13 cellular contexts compared by ENCODE assay signal in genomic region chr12:80216890-80217559, GRCh38.
DNase-seq lines count a peak whose midpoint lies in the region; ATAC-seq, FAIRE-seq and TF ChIP-seq lines count a peak whose summit lies in the region.
"Had no signal": no experiment of that assay in that cellular context is flagged by ENCODE, and none has a peak within 500 bp of the region (broad histone marks: within the 10 kb centered on the region; RNA-seq: fewer than 3 reads in every experiment).

No MANE protein-coding gene starts in this region.

- H4K20me1 ChIP-seq in IMR-90 (ENCODE audit: insufficient read depth, low read length), result no peaks in the 10 kb centered on the region
- H4K20me1 ChIP-seq in astrocyte (ENCODE audit: insufficient read depth, low read length), result no peaks in the 10 kb centered on the region

- H3K9me3 ChIP-seq in IMR-90 (ENCODE audit: control insufficient read depth, insufficient read depth, low read length), result no peaks in the 10 kb centered on the region
- H3K9me3 ChIP-seq in astrocyte (ENCODE audit: insufficient read depth, low read depth, low read length), result no peaks in the 10 kb centered on the region
- no peaks in the 10 kb centered on the region for H3K9me3 ChIP-seq in CD8-positive, alpha-beta T cell (ENCODE audit: low read length)
- H3K9me3 ChIP-seq: thyroid gland had no signal

- in situ Hi-C loops in IMR-90 (cut with MboI; ENCODE audit: low sequenced_read_pairs), result loop anchor here (25.0 kb wide), 1 partner anchor 545 kb away; no protein-coding TSS in a partner anchor

- POLR2A ChIA-PET in IMR-90 (lab: Charles Lee; ENCODE audit: unreplicated experiment), result no interaction called here
- POLR2A ChIA-PET in CD8-positive, alpha-beta T cell (lab: Charles Lee), result no interaction called here

- no peak overlapping the region for H3K18ac ChIP-seq in IMR-90 (ENCODE audit: low read depth, low read length)

- peak overlapping the region; percentile 80 for H3K27ac Mint-ChIP-seq in astrocyte (ENCODE audit: unreplicated experiment)
- H3K27ac Mint-ChIP-seq in CD8-positive, alpha-beta T cell, result no peak overlapping the region
- no peak overlapping the region for H3K27ac Mint-ChIP-seq in activated T-helper 1 cell treated with anti-CD3 and anti-CD28 coated beads, Interleukin-12 subunit alpha, Interleukin-12 subunit beta, Interleukin-2, Interleukin-4 antibody, amounts not matched to agents 30 ng/mL and 10 ng/mL and 1 ng/mL, durations not matched to agents 14 hours and 24 hours and 36 hours
- H3K27ac Mint-ChIP-seq: activated naive CD4-positive, alpha-beta T cell treated with anti-CD3 and anti-CD28 coated beads, Interleukin-2, amount 50 U/mL, for 72 hours; natural killer cell had no signal

- no TSS peak for BruUV-seq in IMR-90 (replicated peaks; lab: Mats Ljungman, UMichigan)

- H4K8ac ChIP-seq in IMR-90 (ENCODE audit: low read depth in 2 of 2, low read length in 2 of 2), result no peak overlapping the region

- no peaks in the 10 kb centered on the region for H3K27me3 ChIP-seq in IMR-90 (ENCODE audit: control insufficient read depth, insufficient read depth, low read length)
- H3K27me3 ChIP-seq in astrocyte (ENCODE audit: insufficient read depth, low read length), result no peaks in the 10 kb centered on the region
- no peaks in the 10 kb centered on the region for H3K27me3 ChIP-seq in CD8-positive, alpha-beta T cell (ENCODE audit: insufficient read depth, low read length)
- H3K27me3 ChIP-seq: thyroid gland had no signal

- H3K36me3 Mint-ChIP-seq in astrocyte (ENCODE audit: low read depth, unreplicated experiment), result no peaks in the 10 kb centered on the region
- H3K36me3 Mint-ChIP-seq in CD8-positive, alpha-beta T cell, result no peaks in the 10 kb centered on the region
- H3K36me3 Mint-ChIP-seq in activated T-helper 1 cell treated with anti-CD3 and anti-CD28 coated beads, Interleukin-12 subunit alpha, Interleukin-12 subunit beta, Interleukin-2, Interleukin-4 antibody, amounts not matched to agents 30 ng/mL and 10 ng/mL and 1 ng/mL, durations not matched to agents 14 hours and 24 hours and 36 hours (ENCODE audit: low read depth), result no peaks in the 10 kb centered on the region
- H3K36me3 Mint-ChIP-seq: activated naive CD4-positive, alpha-beta T cell treated with anti-CD3 and anti-CD28 coated beads, Interleukin-2, amount 50 U/mL, for 72 hours; natural killer cell had no signal

- DNase-seq in DMS53 treated with DMSO at 0.1 percent for 48 hours (lab: John Stamatoyannopoulos, UW; ENCODE audit: unreplicated experiment), result peak; percentile 85
- DNase-seq in IMR-90, result no peak
- peak; percentile 21 for DNase-seq in astrocyte (ENCODE audit: low read depth)
- DNase-seq in MV-4-11 (lab: John Stamatoyannopoulos, UW), result no peak
- no peak for DNase-seq in CD8-positive, alpha-beta T cell
- DNase-seq in mesenteric fat pad (ENCODE audit: low spot score), result no peak
- no peak for DNase-seq in activated T-helper 1 cell treated with anti-CD3 and anti-CD28 coated beads, Interleukin-12 subunit alpha, Interleukin-12 subunit beta, Interleukin-2, Interleukin-4 antibody, amounts not matched to agents 30 ng/mL and 10 ng/mL and 1 ng/mL, durations not matched to agents 14 hours and 24 hours and 36 hours (ENCODE audit: low spot score)
- DNase-seq: effector memory CD4-positive, alpha-beta T cell; natural killer cell; stimulated activated CD4-positive, alpha-beta T cell treated with anti-CD3 and anti-CD28 coated beads, Interleukin-4, amount 100 ng/mL, for 1 hour; thyroid gland had no signal

- H3K4me1 ChIP-seq in IMR-90 (ENCODE audit: control insufficient read depth, insufficient read depth, low read length), result no peaks in the 10 kb centered on the region
- H3K4me1 ChIP-seq in astrocyte (ENCODE audit: insufficient read depth, low read length), result peaks cover 2% of the 10 kb centered on the region
- H3K4me1 ChIP-seq in CD8-positive, alpha-beta T cell (ENCODE audit: insufficient read depth, low read length), result no peaks in the 10 kb centered on the region
- H3K4me1 ChIP-seq: thyroid gland had no signal

- H3K4me3 ChIP-seq in IMR-90 (ENCODE audit: insufficient read depth, low read depth, low read length) (no peak overlapping the region), astrocyte (ENCODE audit: insufficient read depth, low read depth, low read length) (no peak overlapping the region)
- H3K4me3 ChIP-seq in CD8-positive, alpha-beta T cell (ENCODE audit: low read depth, low read length), result no peak overlapping the region
- H3K4me3 ChIP-seq: thyroid gland had no signal

- H3K9me3 Mint-ChIP-seq in astrocyte (ENCODE audit: unreplicated experiment), result no peaks in the 10 kb centered on the region
- no peaks in the 10 kb centered on the region for H3K9me3 Mint-ChIP-seq in CD8-positive, alpha-beta T cell
- H3K9me3 Mint-ChIP-seq in activated T-helper 1 cell treated with anti-CD3 and anti-CD28 coated beads, Interleukin-12 subunit alpha, Interleukin-12 subunit beta, Interleukin-2, Interleukin-4 antibody, amounts not matched to agents 30 ng/mL and 10 ng/mL and 1 ng/mL, durations not matched to agents 14 hours and 24 hours and 36 hours, result no peaks in the 10 kb centered on the region
- H3K9me3 Mint-ChIP-seq: activated naive CD4-positive, alpha-beta T cell treated with anti-CD3 and anti-CD28 coated beads, Interleukin-2, amount 50 U/mL, for 72 hours; natural killer cell had no signal

- H3K4ac ChIP-seq in IMR-90 (ENCODE audit: low read depth, low read length), result no peak overlapping the region

- no peak overlapping the region for H2BK5ac ChIP-seq in IMR-90 (ENCODE audit: low read depth, low read length, poor library complexity, severe bottlenecking)

- H3K36me3 ChIP-seq in IMR-90 (ENCODE audit: control insufficient read depth, insufficient read depth, low read length) (no peaks in the 10 kb centered on the region), astrocyte (ENCODE audit: insufficient read depth, low read length) (no peaks in the 10 kb centered on the region)
- H3K36me3 ChIP-seq in CD8-positive, alpha-beta T cell (ENCODE audit: insufficient read depth, low read length), result no peaks in the 10 kb centered on the region
- H3K36me3 ChIP-seq: thyroid gland had no signal

- H4K5ac ChIP-seq in IMR-90 (ENCODE audit: low read depth, low read length), result no peak overlapping the region

- FAIRE-seq in astrocyte (lab: Jason Lieb, UNC), result no peak

- dilution Hi-C loops in IMR-90 (cut with HindIII; ENCODE audit: low sequenced_read_pairs, unreplicated experiment), result no loop called here

- H2AK9ac ChIP-seq in IMR-90 (replicated peaks; ENCODE audit: low read depth, low read length, poor library complexity), result no peak overlapping the region

- no peak overlapping the region for H4K91ac ChIP-seq in IMR-90 (ENCODE audit: insufficient read depth, low read depth, low read length)

- H2AK5ac ChIP-seq in IMR-90 (ENCODE audit: low read depth, low read length), result no peak overlapping the region

- no peaks in the 10 kb centered on the region for H3K9me1 ChIP-seq in IMR-90 (ENCODE audit: insufficient read depth, low read length)

- no peak overlapping the region for H2AFZ ChIP-seq in IMR-90 (replicated peaks; ENCODE audit: low read length, poor library complexity)
- no peak overlapping the region for H2AFZ ChIP-seq in astrocyte (ENCODE audit: low read depth, low read length)

- H3K79me2 ChIP-seq in astrocyte (ENCODE audit: insufficient read depth, low read length), result no peaks in the 10 kb centered on the region

- ATAC-seq in GM21360 (IDR thresholded peaks at IDR 0.05; ENCODE audit: unreplicated experiment), result peak; percentile 87
- ATAC-seq in IMR-90 (ENCODE audit: low read depth), result no peak
- ATAC-seq in CD8-positive, alpha-beta T cell, result no peak
- ATAC-seq: activated naive CD4-positive, alpha-beta T cell treated with anti-CD3 and anti-CD28 coated beads, Interleukin-2, amount 50 U/mL, for 72 hours; natural killer cell had no signal

- no peak for TF ChIP-seq RAD21 in IMR-90 (IDR thresholded peaks at IDR 0.05; ENCODE audit: low read length)

- H3K14ac ChIP-seq in IMR-90 (replicated peaks; ENCODE audit: low read depth, low read length), result no peak overlapping the region

- H3K4me2 ChIP-seq in IMR-90 (ENCODE audit: low read depth, low read length) (no peak overlapping the region), astrocyte (ENCODE audit: low read length) (no peak overlapping the region)

- TF ChIP-seq POLR2A in IMR-90 (IDR thresholded peaks at IDR 0.05; ENCODE audit: low read depth, low read length), result no peak

- intact Hi-C loops in IMR-90 (cut with micrococcal nuclease), result no loop called here
- intact Hi-C loops in CD8-positive, alpha-beta T cell (cut with DNase I, micrococcal nuclease), result no loop called here
- intact Hi-C loops in activated T-helper 1 cell treated with anti-CD3 and anti-CD28 coated beads, Interleukin-12 subunit alpha, Interleukin-12 subunit beta, Interleukin-2, Interleukin-4 antibody, amounts not matched to agents 30 ng/mL and 10 ng/mL and 1 ng/mL, durations not matched to agents 14 hours and 24 hours and 36 hours (cut with micrococcal nuclease), result no loop called here

- no peak overlapping the region for H3K23ac ChIP-seq in IMR-90 (ENCODE audit: low read depth, low read length)

- H3K9ac ChIP-seq in IMR-90 (ENCODE audit: low read depth, low read length) (no peak overlapping the region), astrocyte (ENCODE audit: low read length) (no peak overlapping the region)

- H3K27ac ChIP-seq in IMR-90 (ENCODE audit: insufficient read depth, low read length) (no peak overlapping the region), astrocyte (ENCODE audit: low read depth, low read length) (no peak overlapping the region)
- no peak overlapping the region for H3K27ac ChIP-seq in CD8-positive, alpha-beta T cell (ENCODE audit: low read depth, low read length)
- H3K27ac ChIP-seq: thyroid gland had no signal

- CTCF ChIA-PET in IMR-90 (lab: Yijun Ruan, JAX), result no interaction called here
- CTCF ChIA-PET in CD8-positive, alpha-beta T cell (lab: Charles Lee), result no interaction called here

- no peak overlapping the region for H3K4me3 Mint-ChIP-seq in astrocyte (ENCODE audit: unreplicated experiment)
- no peak overlapping the region for H3K4me3 Mint-ChIP-seq in CD8-positive, alpha-beta T cell
- no peak overlapping the region for H3K4me3 Mint-ChIP-seq in activated T-helper 1 cell treated with anti-CD3 and anti-CD28 coated beads, Interleukin-12 subunit alpha, Interleukin-12 subunit beta, Interleukin-2, Interleukin-4 antibody, amounts not matched to agents 30 ng/mL and 10 ng/mL and 1 ng/mL, durations not matched to agents 14 hours and 24 hours and 36 hours
- H3K4me3 Mint-ChIP-seq: natural killer cell had no signal

- H2BK20ac ChIP-seq in IMR-90 (ENCODE audit: low read depth, low read length), result no peak overlapping the region

- peaks cover 40% of the 10 kb centered on the region for H3K4me1 Mint-ChIP-seq in astrocyte (ENCODE audit: low read depth, unreplicated experiment)
- no peaks in the 10 kb centered on the region for H3K4me1 Mint-ChIP-seq in CD8-positive, alpha-beta T cell (ENCODE audit: low read depth)
- H3K4me1 Mint-ChIP-seq in activated T-helper 1 cell treated with anti-CD3 and anti-CD28 coated beads, Interleukin-12 subunit alpha, Interleukin-12 subunit beta, Interleukin-2, Interleukin-4 antibody, amounts not matched to agents 30 ng/mL and 10 ng/mL and 1 ng/mL, durations not matched to agents 14 hours and 24 hours and 36 hours (ENCODE audit: low read depth), result no peaks in the 10 kb centered on the region
- H3K4me1 Mint-ChIP-seq: natural killer cell had no signal

- H3K79me1 ChIP-seq in IMR-90 (ENCODE audit: low read depth in 1 of 2, low read length in 2 of 2), result no peaks in the 10 kb centered on the region

- H3K27me3 Mint-ChIP-seq in astrocyte (ENCODE audit: low read depth, unreplicated experiment), result no peaks in the 10 kb centered on the region
- peaks cover 4% of the 10 kb centered on the region for H3K27me3 Mint-ChIP-seq in CD8-positive, alpha-beta T cell (ENCODE audit: low read depth)
- no peaks in the 10 kb centered on the region for H3K27me3 Mint-ChIP-seq in activated T-helper 1 cell treated with anti-CD3 and anti-CD28 coated beads, Interleukin-12 subunit alpha, Interleukin-12 subunit beta, Interleukin-2, Interleukin-4 antibody, amounts not matched to agents 30 ng/mL and 10 ng/mL and 1 ng/mL, durations not matched to agents 14 hours and 24 hours and 36 hours (ENCODE audit: insufficient read depth)

- TF ChIP-seq CTCF in IMR-90 (conservative IDR thresholded peaks at IDR 0.05; ENCODE audit: low read depth, low read length) (no peak), astrocyte (IDR thresholded peaks at IDR 0.05; ENCODE audit: insufficient read depth, low read depth, low read length) (no peak)
- TF ChIP-seq CTCF in CD8-positive, alpha-beta T cell (IDR thresholded peaks at IDR 0.05), result no peak

- H3K56ac ChIP-seq in IMR-90 (ENCODE audit: extremely low read depth, insufficient read depth, low read length), result no peak overlapping the region

- no peak overlapping the region for H2BK15ac ChIP-seq in IMR-90 (ENCODE audit: low read depth, low read length)

- WGBS in IMR-90 (ENCODE audit: extremely low coverage in 2 of 2, insufficient read length in 1 of 2), 2 experiments, result 80% methylated on average over 2 of the region's 6 CpGs; no CpG with 5 or more reads in 1 of the 2 experiments

- no peak overlapping the region for H2BK120ac ChIP-seq in IMR-90 (ENCODE audit: low read depth, low read length)

Comparison
In these comparisons a context has a peak if more than half of its experiments do, and no peak if none do; other contexts are left out.
1. DNase-seq: peak in DMS53 treated with DMSO at 0.1 percent for 48 hours (single experiment) and astrocyte (single experiment); none in IMR-90 (single experiment), MV-4-11 (single experiment), CD8-positive, alpha-beta T cell (0 of 7), mesenteric fat pad (single experiment) and activated T-helper 1 cell treated with anti-CD3 and anti-CD28 coated beads, Interleukin-12 subunit alpha, Interleukin-12 subunit beta, Interleukin-2, Interleukin-4 antibody, amounts not matched to agents 30 ng/mL and 10 ng/mL and 1 ng/mL, durations not matched to agents 14 hours and 24 hours and 36 hours (single experiment).